Comparison of ENCODE assay signal across 1 cellular context in the genomic region with DNA sequence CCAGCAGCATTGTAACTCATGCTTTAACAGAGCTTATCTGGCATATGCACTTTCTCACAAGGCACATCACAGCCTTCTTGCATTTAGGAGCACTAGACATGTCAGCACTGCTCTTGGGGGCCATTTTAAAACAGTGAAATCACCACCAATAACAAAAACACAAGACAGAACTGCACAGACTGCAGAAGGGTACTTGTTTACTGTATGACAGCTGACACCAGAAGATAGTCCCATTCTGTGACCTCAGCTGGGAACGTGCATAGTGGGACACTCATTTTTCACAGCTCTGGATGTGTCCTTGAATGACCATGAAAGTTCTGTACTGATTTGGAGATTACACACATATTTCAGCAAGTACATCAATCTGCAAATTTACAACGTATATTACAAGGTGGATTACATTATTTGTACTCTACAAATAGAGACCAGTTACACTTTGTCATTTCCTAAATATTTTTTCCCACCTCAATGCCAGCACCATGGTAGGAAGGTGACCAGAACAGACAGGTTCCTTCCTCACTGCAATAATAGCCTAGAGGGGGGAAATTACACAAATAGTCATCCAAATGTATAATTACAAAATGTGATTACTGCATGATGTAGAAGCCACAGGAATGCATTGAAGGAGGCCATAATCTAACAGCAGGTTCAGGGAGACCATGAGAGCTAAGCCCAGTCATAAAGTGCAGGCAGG.
A peak's percentile ranks its signal among the peaks of the same experiment; 100 is the strongest.
TF ChIP-seq lines count a peak whose summit lies in the region.

No MANE protein-coding gene starts in this region.

TF ChIP-seq in HEK293, 187 proteins besides CTCF, POLR2A, EP300 and RAD21 (continued from another document and continues in another):
- TF ChIP-seq, protein P1, sequence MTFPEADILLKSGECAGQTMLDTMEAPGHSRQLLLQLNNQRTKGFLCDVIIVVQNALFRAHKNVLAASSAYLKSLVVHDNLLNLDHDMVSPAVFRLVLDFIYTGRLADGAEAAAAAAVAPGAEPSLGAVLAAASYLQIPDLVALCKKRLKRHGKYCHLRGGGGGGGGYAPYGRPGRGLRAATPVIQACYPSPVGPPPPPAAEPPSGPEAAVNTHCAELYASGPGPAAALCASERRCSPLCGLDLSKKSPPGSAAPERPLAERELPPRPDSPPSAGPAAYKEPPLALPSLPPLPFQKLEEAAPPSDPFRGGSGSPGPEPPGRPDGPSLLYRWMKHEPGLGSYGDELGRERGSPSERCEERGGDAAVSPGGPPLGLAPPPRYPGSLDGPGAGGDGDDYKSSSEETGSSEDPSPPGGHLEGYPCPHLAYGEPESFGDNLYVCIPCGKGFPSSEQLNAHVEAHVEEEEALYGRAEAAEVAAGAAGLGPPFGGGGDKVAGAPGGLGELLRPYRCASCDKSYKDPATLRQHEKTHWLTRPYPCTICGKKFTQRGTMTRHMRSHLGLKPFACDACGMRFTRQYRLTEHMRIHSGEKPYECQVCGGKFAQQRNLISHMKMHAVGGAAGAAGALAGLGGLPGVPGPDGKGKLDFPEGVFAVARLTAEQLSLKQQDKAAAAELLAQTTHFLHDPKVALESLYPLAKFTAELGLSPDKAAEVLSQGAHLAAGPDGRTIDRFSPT (tag by site-specific recombination; IDR thresholded peaks at IDR 0.05), result 0 out of 2 replicates have a peak, but pooled peaks have one; percentile 36
- peak; percentile 88 for TF ChIP-seq ZNF629 (tag by site-specific recombination; IDR thresholded peaks at IDR 0.05)
- peak; percentile 77 for TF ChIP-seq ZNF394 (tag by site-specific recombination; IDR thresholded peaks at IDR 0.05; ENCODE audit: borderline replicate concordance)
- peak; percentile 80 for TF ChIP-seq ZNF24 (tag by site-specific recombination; IDR thresholded peaks at IDR 0.05)
- TF ChIP-seq, protein P2, sequence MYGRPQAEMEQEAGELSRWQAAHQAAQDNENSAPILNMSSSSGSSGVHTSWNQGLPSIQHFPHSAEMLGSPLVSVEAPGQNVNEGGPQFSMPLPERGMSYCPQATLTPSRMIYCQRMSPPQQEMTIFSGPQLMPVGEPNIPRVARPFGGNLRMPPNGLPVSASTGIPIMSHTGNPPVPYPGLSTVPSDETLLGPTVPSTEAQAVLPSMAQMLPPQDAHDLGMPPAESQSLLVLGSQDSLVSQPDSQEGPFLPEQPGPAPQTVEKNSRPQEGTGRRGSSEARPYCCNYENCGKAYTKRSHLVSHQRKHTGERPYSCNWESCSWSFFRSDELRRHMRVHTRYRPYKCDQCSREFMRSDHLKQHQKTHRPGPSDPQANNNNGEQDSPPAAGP (tag by site-specific recombination; IDR thresholded peaks at IDR 0.05), result no peak
- TF ChIP-seq, protein P3, sequence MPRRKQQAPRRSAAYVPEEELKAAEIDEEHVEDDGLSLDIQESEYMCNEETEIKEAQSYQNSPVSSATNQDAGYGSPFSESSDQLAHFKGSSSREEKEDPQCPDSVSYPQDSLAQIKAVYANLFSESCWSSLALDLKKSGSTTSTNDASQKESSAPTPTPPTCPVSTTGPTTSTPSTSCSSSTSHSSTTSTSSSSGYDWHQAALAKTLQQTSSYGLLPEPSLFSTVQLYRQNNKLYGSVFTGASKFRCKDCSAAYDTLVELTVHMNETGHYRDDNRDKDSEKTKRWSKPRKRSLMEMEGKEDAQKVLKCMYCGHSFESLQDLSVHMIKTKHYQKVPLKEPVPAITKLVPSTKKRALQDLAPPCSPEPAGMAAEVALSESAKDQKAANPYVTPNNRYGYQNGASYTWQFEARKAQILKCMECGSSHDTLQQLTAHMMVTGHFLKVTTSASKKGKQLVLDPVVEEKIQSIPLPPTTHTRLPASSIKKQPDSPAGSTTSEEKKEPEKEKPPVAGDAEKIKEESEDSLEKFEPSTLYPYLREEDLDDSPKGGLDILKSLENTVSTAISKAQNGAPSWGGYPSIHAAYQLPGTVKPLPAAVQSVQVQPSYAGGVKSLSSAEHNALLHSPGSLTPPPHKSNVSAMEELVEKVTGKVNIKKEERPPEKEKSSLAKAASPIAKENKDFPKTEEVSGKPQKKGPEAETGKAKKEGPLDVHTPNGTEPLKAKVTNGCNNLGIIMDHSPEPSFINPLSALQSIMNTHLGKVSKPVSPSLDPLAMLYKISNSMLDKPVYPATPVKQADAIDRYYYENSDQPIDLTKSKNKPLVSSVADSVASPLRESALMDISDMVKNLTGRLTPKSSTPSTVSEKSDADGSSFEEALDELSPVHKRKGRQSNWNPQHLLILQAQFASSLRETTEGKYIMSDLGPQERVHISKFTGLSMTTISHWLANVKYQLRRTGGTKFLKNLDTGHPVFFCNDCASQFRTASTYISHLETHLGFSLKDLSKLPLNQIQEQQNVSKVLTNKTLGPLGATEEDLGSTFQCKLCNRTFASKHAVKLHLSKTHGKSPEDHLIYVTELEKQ (tag by site-specific recombination; IDR thresholded peaks at IDR 0.05; ENCODE audit: borderline replicate concordance), result peak; percentile 56; the same call in 1 of the 2 replicates
- no peak for TF ChIP-seq ZNF624 (tag by site-specific recombination; IDR thresholded peaks at IDR 0.05)
- peak; percentile 74 for TF ChIP-seq FEZF1 (tag by site-specific recombination; IDR thresholded peaks at IDR 0.05)
- no peak for TF ChIP-seq ZNF274 (IDR thresholded peaks at IDR 0.05; ENCODE audit: low read length)
- TF ChIP-seq ZNF274 (tag by site-specific recombination; IDR thresholded peaks at IDR 0.05; ENCODE audit: borderline replicate concordance), result no peak
- peak; percentile 37; the same call in 1 of the 2 replicates for TF ChIP-seq WT1 (tag by site-specific recombination; IDR thresholded peaks at IDR 0.05)
- 0 out of 2 replicates have a peak, but pooled peaks have one; percentile 11 for TF ChIP-seq KLF9 (tag by site-specific recombination; IDR thresholded peaks at IDR 0.05; ENCODE audit: low read depth)
- TF ChIP-seq ZXDB (tag by site-specific recombination; IDR thresholded peaks at IDR 0.05), result peak; percentile 64
- TF ChIP-seq ZNF776 (tag by site-specific recombination; IDR thresholded peaks at IDR 0.05; ENCODE audit: borderline replicate concordance), result no peak
- TF ChIP-seq MZF1 (tag by site-specific recombination; IDR thresholded peaks at IDR 0.05; ENCODE audit: borderline replicate concordance), result no peak
- 0 out of 2 replicates have a peak, but pooled peaks have one; percentile 60 for TF ChIP-seq ZNF391 (tag by site-specific recombination; IDR thresholded peaks at IDR 0.05; ENCODE audit: borderline replicate concordance, low read depth)
- TF ChIP-seq ZFP3 (tag by site-specific recombination; IDR thresholded peaks at IDR 0.05; ENCODE audit: low read depth), result no peak
- TF ChIP-seq ZNF239 (tag by site-specific recombination; IDR thresholded peaks at IDR 0.05), result no peak
- TF ChIP-seq ZNF362 (tag by site-specific recombination; IDR thresholded peaks at IDR 0.05), result 0 out of 2 replicates have a peak, but pooled peaks have one; percentile 54
- TF ChIP-seq ZBTB17 (tag by site-specific recombination; IDR thresholded peaks at IDR 0.05), result 0 out of 2 replicates have a peak, but pooled peaks have one; percentile 23
- TF ChIP-seq ZBTB10 (tag by site-specific recombination; IDR thresholded peaks at IDR 0.05), result no peak
- no peak for TF ChIP-seq KLF7 (tag by site-specific recombination; IDR thresholded peaks at IDR 0.05; ENCODE audit: borderline replicate concordance)
- TF ChIP-seq, protein P4, sequence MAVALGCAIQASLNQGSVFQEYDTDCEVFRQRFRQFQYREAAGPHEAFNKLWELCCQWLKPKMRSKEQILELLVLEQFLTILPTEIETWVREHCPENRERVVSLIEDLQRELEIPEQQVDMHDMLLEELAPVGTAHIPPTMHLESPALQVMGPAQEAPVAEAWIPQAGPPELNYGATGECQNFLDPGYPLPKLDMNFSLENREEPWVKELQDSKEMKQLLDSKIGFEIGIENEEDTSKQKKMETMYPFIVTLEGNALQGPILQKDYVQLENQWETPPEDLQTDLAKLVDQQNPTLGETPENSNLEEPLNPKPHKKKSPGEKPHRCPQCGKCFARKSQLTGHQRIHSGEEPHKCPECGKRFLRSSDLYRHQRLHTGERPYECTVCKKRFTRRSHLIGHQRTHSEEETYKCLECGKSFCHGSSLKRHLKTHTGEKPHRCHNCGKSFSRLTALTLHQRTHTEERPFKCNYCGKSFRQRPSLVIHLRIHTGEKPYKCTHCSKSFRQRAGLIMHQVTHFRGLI (tag by site-specific recombination; IDR thresholded peaks at IDR 0.05), result peak; percentile 47; the same call in 1 of the 2 replicates
- TF ChIP-seq ZBTB20 (tag by site-specific recombination; IDR thresholded peaks at IDR 0.05), result no peak
- no peak; the same call in 1 of the 2 replicates for TF ChIP-seq GLI2 (tag by site-specific recombination; IDR thresholded peaks at IDR 0.05; ENCODE audit: borderline replicate concordance, low read depth)
- TF ChIP-seq ZNF324 (tag by site-specific recombination; IDR thresholded peaks at IDR 0.05), result no peak
- TF ChIP-seq ZNF600 (tag by site-specific recombination; IDR thresholded peaks at IDR 0.05), result no peak
- peak; percentile 46 for TF ChIP-seq SP3 (tag by site-specific recombination; IDR thresholded peaks at IDR 0.05)
- no peak for TF ChIP-seq ZNF175 (tag by site-specific recombination; IDR thresholded peaks at IDR 0.05)
- TF ChIP-seq ZNF658 (tag by site-specific recombination; IDR thresholded peaks at IDR 0.05), result no peak
- peak; percentile 71 for TF ChIP-seq ZNF843 (tag by site-specific recombination; IDR thresholded peaks at IDR 0.05)
- TF ChIP-seq ZSCAN18 (tag by site-specific recombination; IDR thresholded peaks at IDR 0.05), result no peak
- no peak for TF ChIP-seq ZNF148 (tag by site-specific recombination; IDR thresholded peaks at IDR 0.05; ENCODE audit: borderline replicate concordance)
- 0 out of 2 replicates have a peak, but pooled peaks have one; percentile 9 for TF ChIP-seq SCRT2 (tag by site-specific recombination; IDR thresholded peaks at IDR 0.05)
- TF ChIP-seq GFI1B (tag by site-specific recombination; IDR thresholded peaks at IDR 0.05), result 0 out of 2 replicates have a peak, but pooled peaks have one; percentile 60
